In genomic region chr15:44092221-44092620, GRCh38 we compare ENCODE assay signal across 17 cellular contexts.
DNase-seq lines count a peak whose midpoint lies in the region; ATAC-seq and TF ChIP-seq lines count a peak whose summit lies in the region.
"Had no signal": no experiment of that assay in that cellular context is flagged by ENCODE, and none has a peak within 500 bp of the region (broad histone marks: within the 10 kb centered on the region; RNA-seq: fewer than 3 reads in every experiment).

No MANE protein-coding gene starts in this region.

- POLR2A ChIA-PET in Panc1 (lab: Charles Lee) = no interaction called here

- no peaks in the 10 kb centered on the region for H3K9me3 ChIP-seq in Panc1 (ENCODE audit: control insufficient read depth, insufficient read depth, low read depth, low read length)
- H3K9me3 ChIP-seq: sigmoid colon had no signal

- no peaks in the 10 kb centered on the region for H3K9me3 Mint-ChIP-seq in mesothelial cell of epicardium
- H3K9me3 Mint-ChIP-seq: CD14-positive monocyte; effector memory CD8-positive, alpha-beta T cell had no signal

- H3K4me3 Mint-ChIP-seq in mesothelial cell of epicardium = no peak overlapping the region
- H3K4me3 Mint-ChIP-seq: CD14-positive monocyte; effector memory CD8-positive, alpha-beta T cell; T-helper 17 cell had no signal

- peaks cover 27% of the 10 kb centered on the region for H3K4me1 ChIP-seq in Panc1 (ENCODE audit: control insufficient read depth, insufficient read depth, low read length)

- CTCF ChIA-PET in Panc1 (lab: Charles Lee) = no interaction called here

- intact Hi-C loops in Panc1 (cut with micrococcal nuclease; ENCODE audit: unreplicated experiment) = no loop called here

- DNase-seq in EL (peak; percentile 30), Panc1 (ENCODE audit: low read depth, low spot score) (no peak), choroid plexus epithelial cell (ENCODE audit: low read depth) (peak; percentile 38), mesothelial cell of epicardium (ENCODE audit: low spot score in 2 of 2, unreplicated experiment in 2 of 2) (no peak), AML-193 (lab: John Stamatoyannopoulos, UW) (no peak)
- no peak for DNase-seq in stimulated activated CD4-positive, alpha-beta T cell treated with anti-CD3 and anti-CD28 coated beads, Interleukin-4, amount 100 ng/mL, for 24 hours
- DNase-seq in activated CD4-positive, alpha-beta T cell treated with anti-CD3 and anti-CD28 coated beads for 48 hours = no peak
- DNase-seq: activated CD8-positive, alpha-beta memory T cell treated with anti-CD3 and anti-CD28 coated beads, Interleukin-2, amount 50 U/mL, for 48 hours; activated naive CD4-positive, alpha-beta T cell treated with Interleukin-2 at 50 U/mL for 16 hours; effector memory CD8-positive, alpha-beta T cell; GOT3; NCI-H748 treated with DMSO at 0.1 percent for 48 hours; sigmoid colon; T-helper 17 cell had no signal

- in situ Hi-C loops in Panc1 (cut with HindIII; ENCODE audit: low pct_unique_long_range_greater_than_20kb, low sequenced_read_pairs) = no loop called here

- no peaks in the 10 kb centered on the region for H3K36me3 ChIP-seq in Panc1 (ENCODE audit: control insufficient read depth, insufficient read depth, low read length)
- H3K36me3 ChIP-seq: cardiac muscle cell, sigmoid colon had no signal

- no peaks in the 10 kb centered on the region for H3K27me3 Mint-ChIP-seq in mesothelial cell of epicardium (ENCODE audit: low read depth)

- H3K4me3 ChIP-seq in Panc1 (ENCODE audit: low read depth in 2 of 2, low read length in 2 of 2) (no peak overlapping the region), choroid plexus epithelial cell (ENCODE audit: low read depth, low read length) (no peak overlapping the region)
- H3K4me3 ChIP-seq: cardiac muscle cell, sigmoid colon had no signal

- H3K27me3 ChIP-seq in Panc1 (ENCODE audit: control insufficient read depth, insufficient read depth, low read length) = no peaks in the 10 kb centered on the region
- H3K27me3 ChIP-seq: cardiac muscle cell, sigmoid colon had no signal

- peak; percentile 52; the same call in 1 of the 2 replicates for ATAC-seq in Panc1
- ATAC-seq: effector memory CD8-positive, alpha-beta T cell; Right ventricle myocardium inferior; T-helper 17 cell had no signal

- peak overlapping the region; percentile 29; the same call in 1 of the 2 replicates for H3K27ac ChIP-seq in Panc1 (ENCODE audit: low read length)
- H3K27ac ChIP-seq: cardiac muscle cell, sigmoid colon had no signal

- TF ChIP-seq CTCF in Panc1 (IDR thresholded peaks at IDR 0.05) (no peak), choroid plexus epithelial cell (conservative IDR thresholded peaks at IDR 0.05; ENCODE audit: low read depth, low read length) (no peak), mesothelial cell of epicardium (IDR thresholded peaks at IDR 0.05; ENCODE audit: unreplicated experiment) (no peak)

- H3K27ac Mint-ChIP-seq in mesothelial cell of epicardium = peak overlapping the region; percentile 6
- H3K27ac Mint-ChIP-seq: CD14-positive monocyte; effector memory CD8-positive, alpha-beta T cell; T-helper 17 cell had no signal

- H3K4me1 Mint-ChIP-seq in mesothelial cell of epicardium = peaks cover 9% of the 10 kb centered on the region
- H3K4me1 Mint-ChIP-seq: CD14-positive monocyte, T-helper 17 cell had no signal

- BruUV-seq in Panc1 (replicated peaks; lab: Mats Ljungman, UMichigan) = no TSS peak

- H3K36me3 Mint-ChIP-seq in mesothelial cell of epicardium = no peaks in the 10 kb centered on the region
- H3K36me3 Mint-ChIP-seq: CD14-positive monocyte had no signal

Comparison
In these comparisons a context has a peak if more than half of its experiments do, and no peak if none do; other contexts are left out.
1. DNase-seq: peak in EL (single experiment) and choroid plexus epithelial cell (single experiment); none in Panc1 (single experiment), mesothelial cell of epicardium (0 of 2), stimulated activated CD4-positive, alpha-beta T cell treated with anti-CD3 and anti-CD28 coated beads, Interleukin-4, amount 100 ng/mL, for 24 hours (single experiment), activated CD4-positive, alpha-beta T cell treated with anti-CD3 and anti-CD28 coated beads for 48 hours (single experiment) and AML-193 (0 of 2).